In genomic region chr18:74541703-74542555, GRCh38 we compare ENCODE assay signal across 17 cellular contexts. TPM values are rescaled to one million over a fixed set of nuclear protein-coding genes. Genes with fewer than 3 reads are reported as not detected.
DNase-seq lines count a peak whose midpoint lies in the region; ATAC-seq, FAIRE-seq and TF ChIP-seq lines count a peak whose summit lies in the region.
"Had no signal": no experiment of that assay in that cellular context is flagged by ENCODE, and none has a peak within 500 bp of the region (broad histone marks: within the 10 kb centered on the region; RNA-seq: fewer than 3 reads in every experiment).

No MANE protein-coding gene starts in this region.

- ATAC-seq in left colon (peak; percentile 94), GM21825 (IDR thresholded peaks at IDR 0.05; ENCODE audit: unreplicated experiment) (no peak), aorta (ENCODE audit: low FRiP score) (no peak)
- no peak for ATAC-seq in stimulated activated naive CD8-positive, alpha-beta T cell treated with anti-CD3 and anti-CD28 coated beads, Interleukin-15, Interleukin-2, amounts not matched to agents 100 U/mL and 50 U/mL, for 24 hours
- ATAC-seq: psoas muscle had no signal

- no peaks in the 10 kb centered on the region for H3K9me3 ChIP-seq in breast epithelium
- H3K9me3 ChIP-seq in small intestine (ENCODE audit: control insufficient read depth, low read depth), result no peaks in the 10 kb centered on the region
- no peaks in the 10 kb centered on the region for H3K9me3 ChIP-seq in aorta (ENCODE audit: control insufficient read depth, low read length)
- H3K9me3 ChIP-seq: psoas muscle had no signal

- TF ChIP-seq POLR2A in breast epithelium (IDR thresholded peaks at IDR 0.05), result no peak

- H3K36me3 ChIP-seq in breast epithelium (no peaks in the 10 kb centered on the region), small intestine (ENCODE audit: control insufficient read depth in 2 of 2, insufficient read depth in 2 of 2, low read length in 2 of 2) (no peaks in the 10 kb centered on the region), aorta (ENCODE audit: control insufficient read depth in 1 of 2, insufficient read depth in 2 of 2, low read length in 1 of 2) (no peaks in the 10 kb centered on the region)
- H3K36me3 ChIP-seq: BLaER1 treated with 17β-estradiol and CSF1 and Interleukin-3, amounts not matched to agents 10 nM and 100 nM had no signal

- intact Hi-C loops in breast epithelium (cut with DNase I; ENCODE audit: low total_unique reads), result no loop called here
- intact Hi-C loops in left colon (cut with DNase I, micrococcal nuclease), result no loop called here
- intact Hi-C loops in aorta (cut with DNase I), result loop anchor here in 1 of 2 donors (1.0 kb wide), 1 partner anchor 23 kb away; no protein-coding TSS in a partner anchor

- H3K27me3 ChIP-seq in breast epithelium, result no peaks in the 10 kb centered on the region
- H3K27me3 ChIP-seq in small intestine (ENCODE audit: control insufficient read depth in 2 of 2, insufficient read depth in 2 of 2, low read length in 2 of 2), result no peaks in the 10 kb centered on the region
- H3K27me3 ChIP-seq in aorta (ENCODE audit: control insufficient read depth in 1 of 2, insufficient read depth in 2 of 2, low read length in 1 of 2), result no peaks in the 10 kb centered on the region
- H3K27me3 ChIP-seq: BLaER1 treated with 17β-estradiol and CSF1 and Interleukin-3, amounts not matched to agents 10 nM and 100 nM had no signal

- TF ChIP-seq CTCF in breast epithelium (IDR thresholded peaks at IDR 0.05), result no peak

- FAIRE-seq in small intestine (lab: Jason Lieb, UNC), result no peak

- H3K4me3 ChIP-seq in breast epithelium, result no peak overlapping the region
- H3K4me3 ChIP-seq in small intestine (ENCODE audit: low read depth in 1 of 2, low read length in 2 of 2), result no peak overlapping the region
- no peak overlapping the region for H3K4me3 ChIP-seq in aorta (ENCODE audit: low read length in 2 of 2)
- H3K4me3 ChIP-seq: BLaER1 treated with 17β-estradiol and CSF1 and Interleukin-3, amounts not matched to agents 10 nM and 100 nM; psoas muscle had no signal

- peak overlapping the region; percentile 9 to 16 for H3K27ac ChIP-seq in breast epithelium
- peak overlapping the region; percentile 95 to 98 for H3K27ac ChIP-seq in small intestine (ENCODE audit: low read depth in 1 of 2, low read length in 1 of 2)
- H3K27ac ChIP-seq in aorta (ENCODE audit: low read depth in 1 of 2, low read length in 2 of 2), result no peak overlapping the region
- H3K27ac ChIP-seq: BLaER1 treated with 17β-estradiol and CSF1 and Interleukin-3, amounts not matched to agents 10 nM and 100 nM; psoas muscle had no signal

- WGBS in small intestine, 3 donors, result 9 to 56% (median 29%) methylated on average over 15 of the region's 15 CpGs
- WGBS in aorta, 2 donors, result 70 to 79% methylated on average over 15 of the region's 15 CpGs

- DNase-seq in HuH-7.5 (ENCODE audit: low spot score), result peak; percentile 46
- peak in 1 of 2 donors; percentile 59 for DNase-seq in breast epithelium (ENCODE audit: low spot score in 2 of 2)
- peak in 1 of 2 donors; percentile 31 for DNase-seq in left colon
- peak; percentile 98 for DNase-seq in small intestine
- no peak for DNase-seq in NCI-H446 (lab: John Stamatoyannopoulos, UW)
- DNase-seq in stimulated activated naive CD8-positive, alpha-beta T cell treated with anti-CD3 and anti-CD28 coated beads, Interleukin-15, Interleukin-2, amounts not matched to agents 100 U/mL and 50 U/mL, for 24 hours, result no peak
- DNase-seq in aorta, result no peak
- DNase-seq: activated CD4-positive, alpha-beta memory T cell treated with anti-CD3 and anti-CD28 coated beads for 36 hours; activated naive CD4-positive, alpha-beta T cell treated with anti-CD3 and anti-CD28 coated beads for 36 hours; psoas muscle; stimulated activated CD4-positive, alpha-beta T cell treated with anti-CD3 and anti-CD28 coated beads, Interleukin-2, amount 100 ng/mL, for 48 hours; stimulated activated naive CD4-positive, alpha-beta T cell; T-helper 1 cell had no signal

- H3K4me1 ChIP-seq in breast epithelium, result no peaks in the 10 kb centered on the region
- peaks cover 0 to 12% of the 10 kb centered on the region in 2 donors for H3K4me1 ChIP-seq in small intestine (ENCODE audit: control insufficient read depth in 2 of 2, insufficient read depth in 1 of 2, low read depth in 1 of 2, low read length in 1 of 2)
- no peaks in the 10 kb centered on the region for H3K4me1 ChIP-seq in aorta (ENCODE audit: control insufficient read depth in 1 of 2, insufficient read depth in 2 of 2, low read length in 2 of 2)
- H3K4me1 ChIP-seq: psoas muscle had no signal

RNA-seq across cellular contexts. Expression of gene CNDP1, which starts 7.6 kb away (rescaled TPM):
- total RNA-seq in breast epithelium (under 1 TPM in 1 of 3 donors, not detected in 2; 0.33 TPM), left colon (not detected), aorta (under 1 TPM in 1 of 2 donors, not detected in 1; 0.49 TPM)
- polyA plus RNA-seq in small intestine (10 to 100 TPM in 1 of 3 donors, 1 to 10 TPM in 2; 6.2 to 11.9 (median 6.8) TPM), aorta (1 to 10 TPM in 1 of 2 donors, not detected in 1; 5.4 TPM)
- total RNA-seq: activated CD4-positive, alpha-beta memory T cell treated with anti-CD3 and anti-CD28 coated beads for 36 hours; activated naive CD4-positive, alpha-beta T cell treated with anti-CD3 and anti-CD28 coated beads for 36 hours; G401; kidney epithelial cell; psoas muscle had no signal

RNA-seq across cellular contexts. Expression of gene CNDP2, which starts 45.8 kb away (rescaled TPM):
- 100 to 1,000 TPM in 1 of 3 donors, 10 to 100 TPM in 2; 81.0 to 104 (median 95.7) TPM for total RNA-seq in breast epithelium
- total RNA-seq in left colon, result 100 to 1,000 TPM; 195 to 222 TPM
- polyA plus RNA-seq in small intestine, result 100 to 1,000 TPM; 215 to 423 (median 340) TPM
- total RNA-seq in aorta, result 10 to 100 TPM; 74.0 to 99.2 TPM
- polyA plus RNA-seq in aorta, result 10 to 100 TPM; 26.7 to 74.5 TPM

RNA-seq across cellular contexts. Expression of gene ZNF407, which starts 55.7 kb away (rescaled TPM):
- total RNA-seq in breast epithelium, result 10 to 100 TPM; 14.9 to 30.1 (median 22.3) TPM
- total RNA-seq in left colon, result 10 to 100 TPM; 13.0 to 13.9 TPM
- polyA plus RNA-seq in small intestine, result 1 to 10 TPM; 2.7 to 4.7 (median 3.4) TPM
- 10 to 100 TPM; 16.0 to 21.1 TPM for total RNA-seq in aorta
- 1 to 10 TPM; 1.3 to 3.0 TPM for polyA plus RNA-seq in aorta

Comparison
In these comparisons a context has a peak if more than half of its experiments do, and no peak if none do; other contexts are left out.
1. DNase-seq: peak in HuH-7.5 (single experiment) and small intestine (single experiment); none in NCI-H446 (0 of 2), stimulated activated naive CD8-positive, alpha-beta T cell treated with anti-CD3 and anti-CD28 coated beads, Interleukin-15, Interleukin-2, amounts not matched to agents 100 U/mL and 50 U/mL, for 24 hours (single experiment) and aorta (0 of 2).
2. H3K27ac ChIP-seq: peak in breast epithelium (2 of 2) and small intestine (2 of 2); none in aorta (0 of 2).